In genomic region chr6:53358440-53359087, GRCh38 we compare ENCODE assay signal across 1 cellular context.
A peak's percentile ranks its signal among the peaks of the same experiment; 100 is the strongest.
TF ChIP-seq lines count a peak whose summit lies in the region.

No MANE protein-coding gene starts in this region.

TF ChIP-seq in HepG2, 621 proteins besides CTCF, POLR2A, EP300 and RAD21 (continued from another document and continues in another):
- TF ChIP-seq NFAT5 (CRISPR knock-in tag; IDR thresholded peaks at IDR 0.05), result no peak
- no peak for TF ChIP-seq TBX3 (IDR thresholded peaks at IDR 0.05; ENCODE audit: borderline replicate concordance)
- peak; percentile 17 for TF ChIP-seq ZNF781 (CRISPR knock-in tag; IDR thresholded peaks at IDR 0.05; ENCODE audit: borderline replicate concordance, not compliant biosample characterization)
- TF ChIP-seq ATF1 (CRISPR knock-in tag; IDR thresholded peaks at IDR 0.05), result peak; percentile 58
- TF ChIP-seq RBAK (CRISPR knock-in tag; IDR thresholded peaks at IDR 0.05), result no peak
- TF ChIP-seq ZNF891 (CRISPR knock-in tag; IDR thresholded peaks at IDR 0.05), result peak; percentile 68; the same call in 1 of the 2 replicates
- TF ChIP-seq ZNF510 (CRISPR knock-in tag; IDR thresholded peaks at IDR 0.05; ENCODE audit: low read depth), result 0 out of 2 replicates have a peak, but pooled peaks have one; percentile 9
- TF ChIP-seq ZNF44 (CRISPR knock-in tag; IDR thresholded peaks at IDR 0.05), result 0 out of 2 replicates have a peak, but pooled peaks have one; percentile 1
- 0 out of 2 replicates have a peak, but pooled peaks have one; percentile 44 for TF ChIP-seq ZNF12 (CRISPR knock-in tag; IDR thresholded peaks at IDR 0.05)
- no peak for TF ChIP-seq ZNF280D (CRISPR knock-in tag; IDR thresholded peaks at IDR 0.05)
- TF ChIP-seq ZNF30 (CRISPR knock-in tag; IDR thresholded peaks at IDR 0.05), result no peak
- 0 out of 2 replicates have a peak, but pooled peaks have one; percentile 6 for TF ChIP-seq ZNF264 (CRISPR knock-in tag; IDR thresholded peaks at IDR 0.05)
- TF ChIP-seq TFAP4 (IDR thresholded peaks at IDR 0.05; ENCODE audit: borderline replicate concordance, low read depth), result no peak
- TF ChIP-seq TRIM24 (CRISPR knock-in tag; IDR thresholded peaks at IDR 0.05), result 0 out of 2 replicates have a peak, but pooled peaks have one; percentile 38
- TF ChIP-seq SAFB2 (CRISPR knock-in tag; IDR thresholded peaks at IDR 0.05; ENCODE audit: borderline replicate concordance, low read depth), result no peak
- TF ChIP-seq RFXAP (CRISPR knock-in tag; IDR thresholded peaks at IDR 0.05; ENCODE audit: borderline replicate concordance), result no peak
- TF ChIP-seq FOXO4 (CRISPR knock-in tag; conservative IDR thresholded peaks at IDR 0.05), result 0 out of 2 replicates have a peak, but pooled peaks have one; percentile 73
- TF ChIP-seq RFX5 (IDR thresholded peaks at IDR 0.05; ENCODE audit: low read depth, low read length), result no peak
- 0 out of 2 replicates have a peak, but pooled peaks have one; percentile 5 for TF ChIP-seq ZNF430 (CRISPR knock-in tag; IDR thresholded peaks at IDR 0.05)
- TF ChIP-seq ZFYVE20 (CRISPR knock-in tag; IDR thresholded peaks at IDR 0.05; ENCODE audit: borderline replicate concordance, low read depth), result no peak
- TF ChIP-seq KMT2A (CRISPR knock-in tag; IDR thresholded peaks at IDR 0.05), result no peak
- TF ChIP-seq IRF1 (CRISPR knock-in tag; IDR thresholded peaks at IDR 0.05; ENCODE audit: low read depth), result no peak; the same call in 1 of the 2 replicates
- TF ChIP-seq TBP (CRISPR knock-in tag; IDR thresholded peaks at IDR 0.05), result 0 out of 2 replicates have a peak, but pooled peaks have one; percentile 6
- peak; percentile 6; the same call in 1 of the 2 replicates for TF ChIP-seq TCF7 (IDR thresholded peaks at IDR 0.05; ENCODE audit: low read depth)
- peak; percentile 2; the same call in 1 of the 2 replicates for TF ChIP-seq STAG1 (CRISPR knock-in tag; IDR thresholded peaks at IDR 0.05)
- TF ChIP-seq DBP (CRISPR knock-in tag; IDR thresholded peaks at IDR 0.05; ENCODE audit: not compliant biosample characterization), result no peak
- no peak for TF ChIP-seq E2F5 (CRISPR knock-in tag; conservative IDR thresholded peaks at IDR 0.05)
- 0 out of 2 replicates have a peak, but pooled peaks have one; percentile 1 for TF ChIP-seq ZFP37 (CRISPR knock-in tag; IDR thresholded peaks at IDR 0.05; ENCODE audit: borderline replicate concordance)
- no peak for TF ChIP-seq ZSCAN5A (CRISPR knock-in tag; IDR thresholded peaks at IDR 0.05; ENCODE audit: borderline replicate concordance)
- TF ChIP-seq ZNF790 (CRISPR knock-in tag; IDR thresholded peaks at IDR 0.05; ENCODE audit: borderline replicate concordance), result peak; percentile 70; the same call in 1 of the 2 replicates
- TF ChIP-seq THAP7 (CRISPR knock-in tag; IDR thresholded peaks at IDR 0.05), result peak; percentile 9; the same call in 1 of the 2 replicates
- no peak for TF ChIP-seq SP140L (CRISPR knock-in tag; IDR thresholded peaks at IDR 0.05; ENCODE audit: borderline replicate concordance)
- 0 out of 2 replicates have a peak, but pooled peaks have one; percentile 17 for TF ChIP-seq CCDC6 (CRISPR knock-in tag; IDR thresholded peaks at IDR 0.05)
- TF ChIP-seq ZNF446 (CRISPR knock-in tag; IDR thresholded peaks at IDR 0.05), result 0 out of 2 replicates have a peak, but pooled peaks have one; percentile 46
- TF ChIP-seq MAX (IDR thresholded peaks at IDR 0.05), result peak; percentile 15; the same call in 1 of the 2 replicates
- TF ChIP-seq ZBTB7B (CRISPR knock-in tag; IDR thresholded peaks at IDR 0.05), result no peak
- no peak for TF ChIP-seq ZFP91 (CRISPR knock-in tag; IDR thresholded peaks at IDR 0.05; ENCODE audit: borderline replicate concordance)
- no peak for TF ChIP-seq ZNF552 (CRISPR knock-in tag; IDR thresholded peaks at IDR 0.05; ENCODE audit: borderline replicate concordance)
- peak; percentile 7; the same call in 1 of the 2 replicates for TF ChIP-seq MIXL1 (CRISPR knock-in tag; IDR thresholded peaks at IDR 0.05)
- 0 out of 2 replicates have a peak, but pooled peaks have one; percentile 16 for TF ChIP-seq NCOA1 (CRISPR knock-in tag; IDR thresholded peaks at IDR 0.05)
- TF ChIP-seq ZNF577 (CRISPR knock-in tag; IDR thresholded peaks at IDR 0.05; ENCODE audit: borderline replicate concordance, low read depth), result 0 out of 2 replicates have a peak, but pooled peaks have one; percentile 24
- TF ChIP-seq ZNF274 (CRISPR knock-in tag; IDR thresholded peaks at IDR 0.05), result no peak
